Comparison of ENCODE assay signal across 2 cellular contexts in the genomic region with DNA sequence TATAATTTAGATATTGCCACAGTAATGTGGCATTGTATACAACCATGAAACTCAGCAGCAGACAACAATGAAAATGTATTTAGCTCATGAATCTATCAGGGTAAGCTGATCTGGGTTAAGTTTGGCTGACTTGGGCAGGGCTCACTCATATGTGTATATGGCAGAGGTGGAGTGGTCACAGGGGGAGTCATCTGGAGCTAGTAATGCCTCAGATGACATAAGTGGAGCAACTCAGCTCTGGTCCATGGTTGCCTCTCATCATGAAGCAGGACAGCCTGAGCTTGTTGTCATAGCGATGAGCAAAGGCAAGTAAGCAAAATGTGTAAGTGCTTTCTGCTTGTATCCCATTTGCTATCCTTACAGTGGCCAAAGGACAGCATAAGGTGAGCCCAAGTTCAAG.
TF ChIP-seq lines count a peak whose summit lies in the region.

No MANE protein-coding gene starts in this region.

TF ChIP-seq in IMR-90, 13 proteins besides CTCF, POLR2A, EP300 and RAD21:
- TF ChIP-seq CEBPB (IDR thresholded peaks at IDR 0.05; ENCODE audit: low read depth, low read length) (no peak), MAZ (IDR thresholded peaks at IDR 0.05; ENCODE audit: borderline replicate concordance, low read depth, low read length) (no peak), MAFK (IDR thresholded peaks at IDR 0.05; ENCODE audit: low read depth, low read length) (no peak), FOS (IDR thresholded peaks at IDR 0.05; ENCODE audit: low read depth, low read length) (no peak), NFE2L2 (IDR thresholded peaks at IDR 0.05; ENCODE audit: low read depth, low read length) (no peak), MXI1 (IDR thresholded peaks at IDR 0.05; ENCODE audit: borderline replicate concordance, low read depth, low read length) (no peak), RFX5 (IDR thresholded peaks at IDR 0.05; ENCODE audit: low read depth, low read length) (no peak), CHD1 (IDR thresholded peaks at IDR 0.05; ENCODE audit: low read depth, low read length) (no peak), SMC3 (IDR thresholded peaks at IDR 0.05; ENCODE audit: low read depth, low read length) (no peak), RCOR1 (IDR thresholded peaks at IDR 0.05; ENCODE audit: insufficient replicate concordance, low read length) (no peak), BHLHE40 (IDR thresholded peaks at IDR 0.05; ENCODE audit: low read depth, low read length) (no peak)
- TF ChIP-seq, protein P1, sequence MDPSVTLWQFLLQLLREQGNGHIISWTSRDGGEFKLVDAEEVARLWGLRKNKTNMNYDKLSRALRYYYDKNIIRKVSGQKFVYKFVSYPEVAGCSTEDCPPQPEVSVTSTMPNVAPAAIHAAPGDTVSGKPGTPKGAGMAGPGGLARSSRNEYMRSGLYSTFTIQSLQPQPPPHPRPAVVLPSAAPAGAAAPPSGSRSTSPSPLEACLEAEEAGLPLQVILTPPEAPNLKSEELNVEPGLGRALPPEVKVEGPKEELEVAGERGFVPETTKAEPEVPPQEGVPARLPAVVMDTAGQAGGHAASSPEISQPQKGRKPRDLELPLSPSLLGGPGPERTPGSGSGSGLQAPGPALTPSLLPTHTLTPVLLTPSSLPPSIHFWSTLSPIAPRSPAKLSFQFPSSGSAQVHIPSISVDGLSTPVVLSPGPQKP (IDR thresholded peaks at IDR 0.05; ENCODE audit: borderline replicate concordance, low read depth, low read length), result no peak
- TF ChIP-seq, protein P2, sequence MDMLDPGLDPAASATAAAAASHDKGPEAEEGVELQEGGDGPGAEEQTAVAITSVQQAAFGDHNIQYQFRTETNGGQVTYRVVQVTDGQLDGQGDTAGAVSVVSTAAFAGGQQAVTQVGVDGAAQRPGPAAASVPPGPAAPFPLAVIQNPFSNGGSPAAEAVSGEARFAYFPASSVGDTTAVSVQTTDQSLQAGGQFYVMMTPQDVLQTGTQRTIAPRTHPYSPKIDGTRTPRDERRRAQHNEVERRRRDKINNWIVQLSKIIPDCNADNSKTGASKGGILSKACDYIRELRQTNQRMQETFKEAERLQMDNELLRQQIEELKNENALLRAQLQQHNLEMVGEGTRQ (IDR thresholded peaks at IDR 0.05; ENCODE audit: low read depth, low read length), result no peak

TF ChIP-seq in GM12878, 131 proteins besides CTCF, POLR2A, EP300 and RAD21:
- TF ChIP-seq MYB (IDR thresholded peaks at IDR 0.05; ENCODE audit: borderline replicate concordance, low read depth, low read length) (no peak), YY1 (IDR thresholded peaks at IDR 0.05; ENCODE audit: low read depth, low read length) (no peak), SIX5 (IDR thresholded peaks at IDR 0.05; ENCODE audit: low read depth, low read length, severe bottlenecking) (no peak), HDAC6 (IDR thresholded peaks at IDR 0.05; ENCODE audit: unreplicated experiment) (no peak), FOXK2 (IDR thresholded peaks at IDR 0.05) (no peak), MTA2 (IDR thresholded peaks at IDR 0.05; ENCODE audit: low read depth) (no peak), HDAC2 (IDR thresholded peaks at IDR 0.05) (no peak)
- TF ChIP-seq, protein P3, sequence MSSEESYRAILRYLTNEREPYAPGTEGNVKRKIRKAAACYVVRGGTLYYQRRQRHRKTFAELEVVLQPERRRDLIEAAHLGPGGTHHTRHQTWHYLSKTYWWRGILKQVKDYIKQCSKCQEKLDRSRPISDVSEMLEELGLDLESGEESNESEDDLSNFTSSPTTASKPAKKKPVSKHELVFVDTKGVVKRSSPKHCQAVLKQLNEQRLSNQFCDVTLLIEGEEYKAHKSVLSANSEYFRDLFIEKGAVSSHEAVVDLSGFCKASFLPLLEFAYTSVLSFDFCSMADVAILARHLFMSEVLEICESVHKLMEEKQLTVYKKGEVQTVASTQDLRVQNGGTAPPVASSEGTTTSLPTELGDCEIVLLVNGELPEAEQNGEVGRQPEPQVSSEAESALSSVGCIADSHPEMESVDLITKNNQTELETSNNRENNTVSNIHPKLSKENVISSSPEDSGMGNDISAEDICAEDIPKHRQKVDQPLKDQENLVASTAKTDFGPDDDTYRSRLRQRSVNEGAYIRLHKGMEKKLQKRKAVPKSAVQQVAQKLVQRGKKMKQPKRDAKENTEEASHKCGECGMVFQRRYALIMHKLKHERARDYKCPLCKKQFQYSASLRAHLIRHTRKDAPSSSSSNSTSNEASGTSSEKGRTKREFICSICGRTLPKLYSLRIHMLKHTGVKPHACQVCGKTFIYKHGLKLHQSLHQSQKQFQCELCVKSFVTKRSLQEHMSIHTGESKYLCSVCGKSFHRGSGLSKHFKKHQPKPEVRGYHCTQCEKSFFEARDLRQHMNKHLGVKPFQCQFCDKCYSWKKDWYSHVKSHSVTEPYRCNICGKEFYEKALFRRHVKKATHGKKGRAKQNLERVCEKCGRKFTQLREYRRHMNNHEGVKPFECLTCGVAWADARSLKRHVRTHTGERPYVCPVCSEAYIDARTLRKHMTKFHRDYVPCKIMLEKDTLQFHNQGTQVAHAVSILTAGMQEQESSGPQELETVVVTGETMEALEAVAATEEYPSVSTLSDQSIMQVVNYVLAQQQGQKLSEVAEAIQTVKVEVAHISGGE (CRISPR knock-in tag; IDR thresholded peaks at IDR 0.05), result no peak
- TF ChIP-seq, protein P4, sequence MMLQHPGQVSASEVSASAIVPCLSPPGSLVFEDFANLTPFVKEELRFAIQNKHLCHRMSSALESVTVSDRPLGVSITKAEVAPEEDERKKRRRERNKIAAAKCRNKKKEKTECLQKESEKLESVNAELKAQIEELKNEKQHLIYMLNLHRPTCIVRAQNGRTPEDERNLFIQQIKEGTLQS (IDR thresholded peaks at IDR 0.05; ENCODE audit: borderline replicate concordance, extremely low read depth, low read depth, low read length), result no peak
- TF ChIP-seq, protein P5, sequence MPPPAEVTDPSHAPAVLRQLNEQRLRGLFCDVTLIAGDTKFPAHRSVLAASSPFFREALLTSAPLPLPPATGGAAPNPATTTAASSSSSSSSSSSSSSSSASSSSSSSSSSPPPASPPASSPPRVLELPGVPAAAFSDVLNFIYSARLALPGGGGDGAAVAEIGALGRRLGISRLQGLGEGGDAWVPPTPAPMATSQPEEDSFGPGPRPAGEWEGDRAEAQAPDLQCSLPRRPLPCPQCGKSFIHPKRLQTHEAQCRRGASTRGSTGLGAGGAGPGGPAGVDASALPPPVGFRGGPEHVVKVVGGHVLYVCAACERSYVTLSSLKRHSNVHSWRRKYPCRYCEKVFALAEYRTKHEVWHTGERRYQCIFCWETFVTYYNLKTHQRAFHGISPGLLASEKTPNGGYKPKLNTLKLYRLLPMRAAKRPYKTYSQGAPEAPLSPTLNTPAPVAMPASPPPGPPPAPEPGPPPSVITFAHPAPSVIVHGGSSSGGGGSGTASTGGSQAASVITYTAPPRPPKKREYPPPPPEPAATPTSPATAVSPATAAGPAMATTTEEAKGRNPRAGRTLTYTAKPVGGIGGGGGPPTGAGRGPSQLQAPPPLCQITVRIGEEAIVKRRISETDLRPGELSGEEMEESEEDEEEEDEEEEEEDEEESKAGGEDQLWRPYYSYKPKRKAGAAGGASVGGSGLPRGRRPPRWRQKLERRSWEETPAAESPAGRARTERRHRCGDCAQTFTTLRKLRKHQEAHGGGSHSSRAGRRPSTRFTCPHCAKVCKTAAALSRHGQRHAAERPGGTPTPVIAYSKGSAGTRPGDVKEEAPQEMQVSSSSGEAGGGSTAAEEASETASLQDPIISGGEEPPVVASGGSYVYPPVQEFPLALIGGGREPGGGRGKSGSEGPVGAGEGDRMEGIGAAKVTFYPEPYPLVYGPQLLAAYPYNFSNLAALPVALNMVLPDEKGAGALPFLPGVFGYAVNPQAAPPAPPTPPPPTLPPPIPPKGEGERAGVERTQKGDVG (CRISPR knock-in tag; IDR thresholded peaks at IDR 0.05), result no peak
